Comparison of ENCODE assay signal across 9 cellular contexts in genomic region chr12:101941306-101942000, GRCh38.
DNase-seq lines count a peak whose midpoint lies in the region; ATAC-seq and TF ChIP-seq lines count a peak whose summit lies in the region.
"Had no signal": no experiment of that assay in that cellular context is flagged by ENCODE, and none has a peak within 500 bp of the region (broad histone marks: within the 10 kb centered on the region; RNA-seq: fewer than 3 reads in every experiment).

No MANE protein-coding gene starts in this region.

- ATAC-seq in GM21447 (IDR thresholded peaks at IDR 0.05; ENCODE audit: unreplicated experiment) (peak; percentile 89), HG03342 (IDR thresholded peaks at IDR 0.05; ENCODE audit: unreplicated experiment) (peak; percentile 80)
- ATAC-seq in activated T-helper 17 cell treated with anti-CD3 and anti-CD28 coated beads, Interleukin-2, amount 50 U/mL, for 72 hours (replicated peaks) = no peak
- ATAC-seq: CD8-positive, alpha-beta T cell had no signal

- H3K9me3 Mint-ChIP-seq in activated T-helper 17 cell treated with anti-CD3 and anti-CD28 coated beads, Interleukin-2, amount 50 U/mL, for 72 hours = no peaks in the 10 kb centered on the region
- H3K9me3 Mint-ChIP-seq: CD8-positive, alpha-beta T cell had no signal

- no peaks in the 10 kb centered on the region for H3K36me3 Mint-ChIP-seq in activated T-helper 17 cell treated with anti-CD3 and anti-CD28 coated beads, Interleukin-2, amount 50 U/mL, for 72 hours (ENCODE audit: low read depth)
- H3K36me3 Mint-ChIP-seq: CD8-positive, alpha-beta T cell had no signal

- H3K27ac Mint-ChIP-seq in activated T-helper 17 cell treated with anti-CD3 and anti-CD28 coated beads, Interleukin-2, amount 50 U/mL, for 72 hours = no peak overlapping the region
- H3K27ac Mint-ChIP-seq: CD8-positive, alpha-beta T cell had no signal

- TF ChIP-seq CTCF in GM10266 (IDR thresholded peaks at IDR 0.05; ENCODE audit: control insufficient read depth, insufficient read depth, low read depth, missing control alignments) = no peak

- no peaks in the 10 kb centered on the region for H3K4me1 Mint-ChIP-seq in activated T-helper 17 cell treated with anti-CD3 and anti-CD28 coated beads, Interleukin-2, amount 50 U/mL, for 72 hours

- H3K4me3 Mint-ChIP-seq in activated T-helper 17 cell treated with anti-CD3 and anti-CD28 coated beads, Interleukin-2, amount 50 U/mL, for 72 hours = no peak overlapping the region
- H3K4me3 Mint-ChIP-seq: CD8-positive, alpha-beta T cell had no signal

- H3K27me3 Mint-ChIP-seq in activated T-helper 17 cell treated with anti-CD3 and anti-CD28 coated beads, Interleukin-2, amount 50 U/mL, for 72 hours = peaks cover 16% of the 10 kb centered on the region

- peak; percentile 39 for DNase-seq in GM10266 (ENCODE audit: extremely low spot score)
- DNase-seq in dermis blood vessel endothelial cell = peak; percentile 59
- DNase-seq in NCI-H345 treated with DMSO at 0.1 percent for 48 hours (lab: John Stamatoyannopoulos, UW; ENCODE audit: unreplicated experiment) = no peak
- DNase-seq in GM19240 (ENCODE audit: insufficient read length, low spot score) = no peak
- DNase-seq in ecto neural progenitor cell (ENCODE audit: low spot score) = no peak
- DNase-seq: CD8-positive, alpha-beta T cell had no signal

Comparison
In these comparisons a context has a peak if more than half of its experiments do, and no peak if none do; other contexts are left out.
1. DNase-seq: peak in GM10266 (single experiment) and dermis blood vessel endothelial cell (single experiment); none in NCI-H345 treated with DMSO at 0.1 percent for 48 hours (single experiment), GM19240 (single experiment) and ecto neural progenitor cell (single experiment).